In the genomic region with DNA sequence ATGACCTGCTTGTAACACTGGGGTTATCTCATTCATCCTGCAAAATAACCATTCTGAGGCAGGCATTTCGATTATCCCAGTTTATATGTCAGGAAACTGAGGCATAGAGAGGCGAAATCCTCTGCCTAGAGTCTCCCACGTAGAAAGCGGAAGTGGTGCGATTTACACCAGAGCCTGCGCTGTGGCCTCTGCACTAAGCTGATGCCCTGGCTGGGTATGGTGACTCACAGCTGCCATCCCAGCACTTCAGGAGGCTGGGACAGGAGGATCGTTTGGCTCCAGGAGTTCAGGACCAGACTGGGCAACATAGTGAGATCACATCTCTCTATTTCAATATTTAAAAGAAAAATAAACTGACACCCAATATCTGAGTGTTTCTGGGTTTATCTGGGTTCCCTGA, we compare ENCODE assay signal across 2 cellular contexts.
TF ChIP-seq lines count a peak whose summit lies in the region.

No MANE protein-coding gene starts in this region.

TF ChIP-seq in HepG2, 621 proteins besides CTCF, POLR2A, EP300 and RAD21:
- TF ChIP-seq, protein P1, sequence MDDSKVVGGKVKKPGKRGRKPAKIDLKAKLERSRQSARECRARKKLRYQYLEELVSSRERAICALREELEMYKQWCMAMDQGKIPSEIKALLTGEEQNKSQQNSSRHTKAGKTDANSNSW (CRISPR knock-in tag; IDR thresholded peaks at IDR 0.05; ENCODE audit: borderline replicate concordance): no peak
- peak; percentile 66 for TF ChIP-seq ZNF121 (CRISPR knock-in tag; IDR thresholded peaks at IDR 0.05)
- TF ChIP-seq, protein P2, sequence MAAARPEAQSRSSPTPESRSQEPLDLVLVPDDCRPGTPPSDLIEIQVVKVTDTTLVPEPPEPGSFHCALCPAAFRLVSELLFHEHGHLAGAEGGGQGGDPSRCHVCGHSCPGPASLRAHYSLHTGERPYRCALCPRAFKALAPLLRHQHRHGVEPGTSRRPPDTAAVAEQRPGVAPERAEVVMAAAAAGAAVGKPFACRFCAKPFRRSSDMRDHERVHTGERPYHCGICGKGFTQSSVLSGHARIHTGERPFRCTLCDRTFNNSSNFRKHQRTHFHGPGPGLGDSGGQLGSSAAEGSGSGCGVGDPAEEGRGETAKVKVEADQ (CRISPR knock-in tag; IDR thresholded peaks at IDR 0.05; ENCODE audit: borderline replicate concordance): no peak
- no peak for TF ChIP-seq ZKSCAN5 (CRISPR knock-in tag; IDR thresholded peaks at IDR 0.05)
- TF ChIP-seq HNF4G (IDR thresholded peaks at IDR 0.05; ENCODE audit: borderline replicate concordance, low read depth, low read length): no peak
- no peak for TF ChIP-seq HNF4G (CRISPR knock-in tag; IDR thresholded peaks at IDR 0.05; ENCODE audit: borderline replicate concordance, low read depth)
- no peak for TF ChIP-seq ZNF383 (CRISPR knock-in tag; IDR thresholded peaks at IDR 0.05; ENCODE audit: borderline replicate concordance)
- no peak for TF ChIP-seq ATF1 (CRISPR knock-in tag; IDR thresholded peaks at IDR 0.05)
- no peak for TF ChIP-seq MIXL1 (CRISPR knock-in tag; IDR thresholded peaks at IDR 0.05)
- 0 out of 2 replicates have a peak, but pooled peaks have one; percentile 13 for TF ChIP-seq FOSL2 (CRISPR knock-in tag; IDR thresholded peaks at IDR 0.05)
- TF ChIP-seq, protein P3, sequence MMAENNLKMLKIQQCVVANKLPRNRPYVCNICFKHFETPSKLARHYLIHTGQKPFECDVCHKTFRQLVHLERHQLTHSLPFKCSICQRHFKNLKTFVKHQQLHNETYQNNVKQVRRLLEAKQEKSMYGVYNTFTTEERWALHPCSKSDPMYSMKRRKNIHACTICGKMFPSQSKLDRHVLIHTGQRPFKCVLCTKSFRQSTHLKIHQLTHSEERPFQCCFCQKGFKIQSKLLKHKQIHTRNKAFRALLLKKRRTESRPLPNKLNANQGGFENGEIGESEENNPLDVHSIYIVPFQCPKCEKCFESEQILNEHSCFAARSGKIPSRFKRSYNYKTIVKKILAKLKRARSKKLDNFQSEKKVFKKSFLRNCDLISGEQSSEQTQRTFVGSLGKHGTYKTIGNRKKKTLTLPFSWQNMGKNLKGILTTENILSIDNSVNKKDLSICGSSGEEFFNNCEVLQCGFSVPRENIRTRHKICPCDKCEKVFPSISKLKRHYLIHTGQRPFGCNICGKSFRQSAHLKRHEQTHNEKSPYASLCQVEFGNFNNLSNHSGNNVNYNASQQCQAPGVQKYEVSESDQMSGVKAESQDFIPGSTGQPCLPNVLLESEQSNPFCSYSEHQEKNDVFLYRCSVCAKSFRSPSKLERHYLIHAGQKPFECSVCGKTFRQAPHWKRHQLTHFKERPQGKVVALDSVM (CRISPR knock-in tag; IDR thresholded peaks at IDR 0.05): peak; percentile 68
- TF ChIP-seq, protein P4, sequence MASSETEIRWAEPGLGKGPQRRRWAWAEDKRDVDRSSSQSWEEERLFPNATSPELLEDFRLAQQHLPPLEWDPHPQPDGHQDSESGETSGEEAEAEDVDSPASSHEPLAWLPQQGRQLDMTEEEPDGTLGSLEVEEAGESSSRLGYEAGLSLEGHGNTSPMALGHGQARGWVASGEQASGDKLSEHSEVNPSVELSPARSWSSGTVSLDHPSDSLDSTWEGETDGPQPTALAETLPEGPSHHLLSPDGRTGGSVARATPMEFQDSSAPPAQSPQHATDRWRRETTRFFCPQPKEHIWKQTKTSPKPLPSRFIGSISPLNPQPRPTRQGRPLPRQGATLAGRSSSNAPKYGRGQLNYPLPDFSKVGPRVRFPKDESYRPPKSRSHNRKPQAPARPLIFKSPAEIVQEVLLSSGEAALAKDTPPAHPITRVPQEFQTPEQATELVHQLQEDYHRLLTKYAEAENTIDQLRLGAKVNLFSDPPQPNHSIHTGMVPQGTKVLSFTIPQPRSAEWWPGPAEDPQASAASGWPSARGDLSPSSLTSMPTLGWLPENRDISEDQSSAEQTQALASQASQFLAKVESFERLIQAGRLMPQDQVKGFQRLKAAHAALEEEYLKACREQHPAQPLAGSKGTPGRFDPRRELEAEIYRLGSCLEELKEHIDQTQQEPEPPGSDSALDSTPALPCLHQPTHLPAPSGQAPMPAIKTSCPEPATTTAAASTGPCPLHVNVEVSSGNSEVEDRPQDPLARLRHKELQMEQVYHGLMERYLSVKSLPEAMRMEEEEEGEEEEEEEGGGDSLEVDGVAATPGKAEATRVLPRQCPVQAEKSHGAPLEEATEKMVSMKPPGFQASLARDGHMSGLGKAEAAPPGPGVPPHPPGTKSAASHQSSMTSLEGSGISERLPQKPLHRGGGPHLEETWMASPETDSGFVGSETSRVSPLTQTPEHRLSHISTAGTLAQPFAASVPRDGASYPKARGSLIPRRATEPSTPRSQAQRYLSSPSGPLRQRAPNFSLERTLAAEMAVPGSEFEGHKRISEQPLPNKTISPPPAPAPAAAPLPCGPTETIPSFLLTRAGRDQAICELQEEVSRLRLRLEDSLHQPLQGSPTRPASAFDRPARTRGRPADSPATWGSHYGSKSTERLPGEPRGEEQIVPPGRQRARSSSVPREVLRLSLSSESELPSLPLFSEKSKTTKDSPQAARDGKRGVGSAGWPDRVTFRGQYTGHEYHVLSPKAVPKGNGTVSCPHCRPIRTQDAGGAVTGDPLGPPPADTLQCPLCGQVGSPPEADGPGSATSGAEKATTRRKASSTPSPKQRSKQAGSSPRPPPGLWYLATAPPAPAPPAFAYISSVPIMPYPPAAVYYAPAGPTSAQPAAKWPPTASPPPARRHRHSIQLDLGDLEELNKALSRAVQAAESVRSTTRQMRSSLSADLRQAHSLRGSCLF (CRISPR knock-in tag; IDR thresholded peaks at IDR 0.05; ENCODE audit: borderline replicate concordance): no peak
TF ChIP-seq in HepG2: peak in this region for 3.

TF ChIP-seq in H1, 55 proteins besides CTCF, POLR2A, EP300 and RAD21:
- no peak for TF ChIP-seq BACH1 (IDR thresholded peaks at IDR 0.05; ENCODE audit: low read length)
- TF ChIP-seq EZH2 (IDR thresholded peaks at IDR 0.05; ENCODE audit: low read depth, low read length, severe bottlenecking): no peak
- TF ChIP-seq SP1 (IDR thresholded peaks at IDR 0.05; ENCODE audit: low read depth, low read length): no peak
- no peak for TF ChIP-seq NRF1 (IDR thresholded peaks at IDR 0.05; ENCODE audit: low read depth, low read length)
- TF ChIP-seq KDM1A (IDR thresholded peaks at IDR 0.05; ENCODE audit: borderline replicate concordance, low read length): no peak
- no peak for TF ChIP-seq HDAC2 (IDR thresholded peaks at IDR 0.05; ENCODE audit: borderline replicate concordance in 1 of 2, low read depth in 2 of 2, low read length in 2 of 2)
- no peak for TF ChIP-seq GABPA (IDR thresholded peaks at IDR 0.05; ENCODE audit: borderline replicate concordance, insufficient read depth, low read length)
- no peak for TF ChIP-seq PHF8 (conservative IDR thresholded peaks at IDR 0.05; ENCODE audit: low read depth, low read length)
